ENCODE assay signal across 10 cellular contexts in the genomic region with DNA sequence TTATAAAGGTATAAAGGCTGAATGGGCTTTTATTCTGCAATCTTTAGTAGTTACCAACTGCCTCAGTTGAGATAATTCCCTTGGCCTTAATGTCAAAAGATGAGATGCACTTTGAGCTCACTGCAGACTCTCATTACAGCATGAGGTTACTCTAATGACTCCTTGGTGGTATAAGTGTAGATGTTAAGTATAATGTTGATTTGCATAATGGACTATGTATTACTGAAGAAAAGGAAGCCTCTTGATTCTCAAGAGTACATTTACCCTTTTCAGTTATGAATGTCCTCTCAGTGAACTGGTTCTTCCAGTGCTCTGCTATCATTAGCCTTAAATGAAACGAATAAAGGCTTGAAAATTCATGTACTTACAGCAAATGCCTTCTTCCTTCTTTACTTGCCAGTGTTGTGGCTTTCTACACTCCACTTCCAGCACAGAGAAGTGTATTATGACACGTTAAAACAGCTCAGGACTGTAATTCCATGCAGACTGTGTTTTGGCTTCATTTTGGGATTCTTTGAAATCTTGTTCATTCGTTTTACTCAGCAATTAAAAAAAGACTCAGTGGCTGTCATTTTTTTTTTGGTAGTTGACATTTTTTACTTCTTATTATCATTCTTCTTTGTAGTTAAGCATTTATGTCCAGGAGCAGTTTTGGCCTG.
A peak's percentile ranks its signal among the peaks of the same experiment; 100 is the strongest.
DNase-seq lines count a peak whose midpoint lies in the region; ATAC-seq, FAIRE-seq and TF ChIP-seq lines count a peak whose summit lies in the region.
"Had no signal": no experiment of that assay in that cellular context is flagged by ENCODE, and none has a peak within 500 bp of the region (broad histone marks: within the 10 kb centered on the region; RNA-seq: fewer than 3 reads in every experiment).

No MANE protein-coding gene starts in this region.

- TF ChIP-seq POLR2A in GM12891 (IDR thresholded peaks at IDR 0.05; ENCODE audit: low read depth, low read length): no peak

- H3K4me3 ChIP-seq in lung: no peak overlapping the region

- H3K27ac ChIP-seq in lung (ENCODE audit: low read depth in 1 of 2, low read length in 1 of 2): no peak overlapping the region

- no peak for TF ChIP-seq CTCF in lung (IDR thresholded peaks at IDR 0.05; ENCODE audit: control extremely low read depth, extremely low read depth)

- FAIRE-seq in GM12891 (lab: Jason Lieb, UNC): peak; percentile 82

- DNase-seq in GM12891 (ENCODE audit: insufficient read length, low spot score) (no peak), NCI-H1436 treated with DMSO at 0.1 percent for 48 hours (lab: John Stamatoyannopoulos, UW) (peak; percentile 96), lung (ENCODE audit: low spot score) (no peak), foreskin melanocyte (no peak), SW 1271 (lab: John Stamatoyannopoulos, UW) (no peak)
- DNase-seq in NK-92 treated with Interleukin-12 subunit alpha and Interleukin-12 subunit beta, amount 100 ng/mL, for 24 hours (lab: John Stamatoyannopoulos, UW): no peak
- DNase-seq in activated naive CD4-positive, alpha-beta T cell treated with Interleukin-2 at 50 U/mL for 16 hours: no peak
- DNase-seq: activated CD4-positive, alpha-beta T cell treated with anti-CD3 and anti-CD28 coated beads, Interleukin-2, amount 50 U/mL, for 4 hours; natural killer cell had no signal

- peaks cover 0 to 4% of the 10 kb centered on the region in 2 donors for H3K4me1 ChIP-seq in lung (ENCODE audit: control insufficient read depth in 2 of 2, insufficient read depth in 2 of 2, low read length in 2 of 2)

- WGBS in lung, 2 donors: 53 to 77% methylated on average over 3 of the region's 3 CpGs

- H3K9me3 ChIP-seq in lung (ENCODE audit: control insufficient read depth in 2 of 2, insufficient read depth in 1 of 2, low read length in 1 of 2): no peaks in the 10 kb centered on the region

- peaks cover 3 to 9% of the 10 kb centered on the region in 2 donors for H3K36me3 ChIP-seq in lung (ENCODE audit: control insufficient read depth in 2 of 2, insufficient read depth in 2 of 2, low read length in 2 of 2)

- no peaks in the 10 kb centered on the region for H3K27me3 ChIP-seq in lung (ENCODE audit: control insufficient read depth, insufficient read depth)

- peak; percentile 47 for ATAC-seq in GM21576 (IDR thresholded peaks at IDR 0.05; ENCODE audit: unreplicated experiment)
- ATAC-seq in lung (ENCODE audit: insufficient read depth, low FRiP score): peak; percentile 66
- ATAC-seq: natural killer cell had no signal

TF ChIP-seq in GM12891, 5 proteins besides CTCF, POLR2A, EP300 and RAD21:
- TF ChIP-seq PAX5 (IDR thresholded peaks at IDR 0.05; ENCODE audit: insufficient read depth, low read length, severe bottlenecking) (no peak), POLR2AphosphoS5 (IDR thresholded peaks at IDR 0.05; ENCODE audit: low read depth, low read length) (no peak), POU2F2 (IDR thresholded peaks at IDR 0.05; ENCODE audit: low read depth, low read length) (no peak), SPI1 (IDR thresholded peaks at IDR 0.05; ENCODE audit: low read depth, low read length) (no peak), TAF1 (IDR thresholded peaks at IDR 0.05; ENCODE audit: low read depth, low read length) (no peak)
